11 cellular contexts compared by ENCODE assay signal in the genomic region with DNA sequence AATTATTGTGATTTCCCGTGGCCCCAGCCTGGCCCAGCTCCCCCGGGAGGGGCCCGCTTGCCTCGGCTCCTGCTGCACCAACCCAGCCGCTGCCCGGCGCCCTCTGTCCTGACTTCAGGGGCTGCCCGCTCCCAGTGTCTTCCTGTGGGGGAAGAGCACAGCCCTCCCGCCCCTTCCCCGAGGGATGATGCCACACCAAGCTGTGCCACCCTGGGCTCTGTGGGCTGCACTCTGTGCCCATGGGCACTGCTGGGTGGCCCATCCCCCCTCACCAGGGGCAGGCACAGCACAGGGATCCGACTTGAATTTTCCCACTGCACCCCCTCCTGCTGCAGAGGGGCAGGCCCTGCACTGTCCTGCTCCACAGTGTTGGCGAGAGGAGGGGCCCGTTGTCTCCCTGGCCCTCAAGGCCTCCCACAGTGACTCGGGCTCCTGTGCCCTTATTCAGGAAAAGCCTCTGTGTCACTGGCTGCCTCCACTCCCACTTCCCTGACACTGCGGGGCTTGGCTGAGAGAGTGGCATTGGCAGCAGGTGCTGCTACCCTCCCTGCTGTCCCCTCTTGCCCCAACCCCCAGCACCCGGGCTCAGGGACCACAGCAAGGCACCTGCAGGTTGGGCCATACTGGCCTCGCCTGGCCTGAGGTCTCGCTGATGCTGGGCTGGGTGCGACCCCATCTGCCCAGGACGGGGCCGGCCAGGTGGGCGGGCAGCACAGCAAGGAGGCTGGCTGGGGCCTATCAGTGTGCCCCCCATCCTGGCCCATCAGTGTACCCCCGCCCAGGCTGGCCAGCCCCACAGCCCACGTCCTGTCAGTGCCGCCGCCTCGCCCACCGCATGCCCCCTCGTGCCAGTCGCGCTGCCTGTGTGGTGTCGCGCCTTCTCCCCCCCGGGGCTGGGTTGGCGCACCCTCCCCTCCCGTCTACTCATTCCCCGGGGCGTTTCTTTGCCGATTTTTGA. TPM values are rescaled to one million over a fixed set of nuclear protein-coding genes. Genes with fewer than 3 reads are reported as not detected.
DNase-seq lines count a peak whose midpoint lies in the region; ATAC-seq and TF ChIP-seq lines count a peak whose summit lies in the region.
"Had no signal": no experiment of that assay in that cellular context is flagged by ENCODE, and none has a peak within 500 bp of the region (broad histone marks: within the 10 kb centered on the region; RNA-seq: fewer than 3 reads in every experiment).

No MANE protein-coding gene starts in this region.

- intact Hi-C loops in left cardiac atrium (cut with DNase I) (no loop called here), stomach (cut with DNase I; ENCODE audit: low total_unique reads) (no loop called here), PC-9 (cut with micrococcal nuclease; ENCODE audit: unreplicated experiment) (no loop called here)

- no peak overlapping the region for H3K9ac ChIP-seq in Karpas-422 (ENCODE audit: low read length)

- H4K20me1 ChIP-seq in Karpas-422 (ENCODE audit: insufficient read depth, low read depth, low read length) (no peaks in the 10 kb centered on the region), PC-9 (ENCODE audit: insufficient read depth) (no peaks in the 10 kb centered on the region)

- no peak for DNase-seq in Karpas-422
- no peak for DNase-seq in activated T-cell treated with anti-CD3 and anti-CD28 coated beads, Interleukin-2, amount 50 U/mL, for 72 hours
- peak; percentile 26 for DNase-seq in left cardiac atrium
- DNase-seq in stomach = no peak
- DNase-seq in PC-9 = no peak
- DNase-seq in stimulated activated CD4-positive, alpha-beta T cell treated with anti-CD3 and anti-CD28 coated beads, Interleukin-4, amount 100 ng/mL, for 1 hour = no peak
- DNase-seq: activated CD4-positive, CD25-positive, alpha-beta regulatory T cell treated with anti-CD3 and anti-CD28 coated beads, Interleukin-2, amount 50 U/mL, for 72 hours; dermis blood vessel endothelial cell; NCI-H526 had no signal

- peaks cover 25% of the 10 kb centered on the region for H3F3A ChIP-seq in PC-9 (ENCODE audit: insufficient read depth, low read depth)

- ATAC-seq in activated T-cell treated with anti-CD3 and anti-CD28 coated beads, Interleukin-2, amount 50 U/mL, for 72 hours (replicated peaks in 1 of 2) = no peak
- no peak for ATAC-seq in left cardiac atrium
- no peak for ATAC-seq in HG02870 (IDR thresholded peaks at IDR 0.05; ENCODE audit: unreplicated experiment)
- no peak for ATAC-seq in SK-N-SH treated with all-trans-retinoic acid at 6 μM for 48 hours

- CTCF ChIA-PET in PC-9 (lab: Charles Lee) = no interaction called here

- no TSS peak for BruUV-seq in PC-9 (replicated peaks; lab: Mats Ljungman, UMichigan)

- H3K4me3 Mint-ChIP-seq in activated T-cell treated with anti-CD3 and anti-CD28 coated beads, Interleukin-2, amount 50 U/mL, for 72 hours = peak overlapping the region; percentile 74 to 83

- TF ChIP-seq POLR2A in stomach (IDR thresholded peaks at IDR 0.05) = no peak

- H3K4me1 ChIP-seq in Karpas-422 (ENCODE audit: low read length) (peaks cover 39% of the 10 kb centered on the region), stomach (peaks cover 29 to 78% (median 41%) of the 10 kb centered on the region in 4 donors), PC-9 (replicated peaks; ENCODE audit: insufficient read depth) (peaks cover 24% of the 10 kb centered on the region)

- H3K4me2 ChIP-seq in Karpas-422 (ENCODE audit: low read depth, low read length, poor library complexity, severe bottlenecking) (no peak overlapping the region), PC-9 (no peak overlapping the region)

- H3K9me3 Mint-ChIP-seq in activated T-cell treated with anti-CD3 and anti-CD28 coated beads, Interleukin-2, amount 50 U/mL, for 72 hours = no peaks in the 10 kb centered on the region

- H3K27ac ChIP-seq in Karpas-422 (ENCODE audit: low read length) (peak overlapping the region; percentile 100; the same call in 1 of the 2 replicates), stomach (peak overlapping the region; percentile 11 to 99 (median 92)), PC-9 (no peak overlapping the region)

- H3K4me1 Mint-ChIP-seq in activated T-cell treated with anti-CD3 and anti-CD28 coated beads, Interleukin-2, amount 50 U/mL, for 72 hours (ENCODE audit: low read depth) = peaks cover 55% of the 10 kb centered on the region

- H3K4me3 ChIP-seq in Karpas-422 (ENCODE audit: low read length) (no peak overlapping the region), stomach (peak overlapping the region in 2 of 4 donors; percentile 24 to 35), PC-9 (no peak overlapping the region)

- H3K27me3 Mint-ChIP-seq in activated T-cell treated with anti-CD3 and anti-CD28 coated beads, Interleukin-2, amount 50 U/mL, for 72 hours (ENCODE audit: low read depth) = no peaks in the 10 kb centered on the region

- H3K9me3 ChIP-seq in Karpas-422 (ENCODE audit: low read length) (no peaks in the 10 kb centered on the region), stomach (no peaks in the 10 kb centered on the region), PC-9 (ENCODE audit: insufficient read depth, low read depth) (no peaks in the 10 kb centered on the region)

- POLR2A ChIA-PET in PC-9 (lab: Charles Lee; ENCODE audit: unreplicated experiment) = no interaction called here

- H3K27ac Mint-ChIP-seq in activated T-cell treated with anti-CD3 and anti-CD28 coated beads, Interleukin-2, amount 50 U/mL, for 72 hours = peak overlapping the region; percentile 88

- 77 to 88% (median 81%) methylated on average over 29 to 39 of the region's 39 CpGs for WGBS in stomach, 5 donors

- no peak overlapping the region for H2AFZ ChIP-seq in Karpas-422 (ENCODE audit: low read length)
- no peak overlapping the region for H2AFZ ChIP-seq in PC-9

- H3K9me2 ChIP-seq in Karpas-422 (replicated peaks; ENCODE audit: insufficient read depth, low read length) (no peaks in the 10 kb centered on the region), PC-9 (ENCODE audit: insufficient read depth) (no peaks in the 10 kb centered on the region)

- H3K79me2 ChIP-seq in Karpas-422 (ENCODE audit: low read length) (peaks cover 14% of the 10 kb centered on the region), PC-9 (ENCODE audit: low read depth) (peaks cover 14% of the 10 kb centered on the region)

- H3K27me3 ChIP-seq in Karpas-422 (ENCODE audit: low read length) = no peaks in the 10 kb centered on the region
- no peaks in the 10 kb centered on the region for H3K27me3 ChIP-seq in stomach
- no peaks in the 10 kb centered on the region for H3K27me3 ChIP-seq in PC-9 (ENCODE audit: insufficient read depth, low read depth)

- H3K36me3 Mint-ChIP-seq in activated T-cell treated with anti-CD3 and anti-CD28 coated beads, Interleukin-2, amount 50 U/mL, for 72 hours (ENCODE audit: insufficient read depth in 2 of 2) = peaks cover 6 to 18% of the 10 kb centered on the region in 2 donors

- H3K36me3 ChIP-seq in Karpas-422 (ENCODE audit: insufficient read depth, low read length) (peaks cover 6% of the 10 kb centered on the region), stomach (peaks cover 56 to 70% (median 69%) of the 10 kb centered on the region in 4 donors), PC-9 (ENCODE audit: low read depth) (peaks cover 4% of the 10 kb centered on the region; the same call in 1 of the 2 replicates)

- no peak for TF ChIP-seq CTCF in stomach (IDR thresholded peaks at IDR 0.05)
- TF ChIP-seq CTCF in PC-9 (conservative IDR thresholded peaks at IDR 0.05) = no peak

- no peak for TF ChIP-seq EP300 in stomach (IDR thresholded peaks at IDR 0.05)

TF ChIP-seq in SK-N-SH treated with all-trans-retinoic acid at 6 μM for 48 hours, 23 proteins besides CTCF, POLR2A, EP300 and RAD21:
- TF ChIP-seq SNAI2 (CRISPR knock-in tag; IDR thresholded peaks at IDR 0.05) (no peak), ZNF565 (CRISPR knock-in tag; conservative IDR thresholded peaks at IDR 0.05; ENCODE audit: low read depth) (no peak), ZFP30 (CRISPR knock-in tag; IDR thresholded peaks at IDR 0.05) (no peak), TOX (CRISPR knock-in tag; IDR thresholded peaks at IDR 0.05; ENCODE audit: borderline replicate concordance) (no peak), BACH2 (CRISPR knock-in tag; IDR thresholded peaks at IDR 0.05; ENCODE audit: borderline replicate concordance) (no peak), PPARA (CRISPR knock-in tag; IDR thresholded peaks at IDR 0.05; ENCODE audit: borderline replicate concordance) (no peak), ZNF70 (CRISPR knock-in tag; IDR thresholded peaks at IDR 0.05) (no peak)
- TF ChIP-seq, protein P1, sequence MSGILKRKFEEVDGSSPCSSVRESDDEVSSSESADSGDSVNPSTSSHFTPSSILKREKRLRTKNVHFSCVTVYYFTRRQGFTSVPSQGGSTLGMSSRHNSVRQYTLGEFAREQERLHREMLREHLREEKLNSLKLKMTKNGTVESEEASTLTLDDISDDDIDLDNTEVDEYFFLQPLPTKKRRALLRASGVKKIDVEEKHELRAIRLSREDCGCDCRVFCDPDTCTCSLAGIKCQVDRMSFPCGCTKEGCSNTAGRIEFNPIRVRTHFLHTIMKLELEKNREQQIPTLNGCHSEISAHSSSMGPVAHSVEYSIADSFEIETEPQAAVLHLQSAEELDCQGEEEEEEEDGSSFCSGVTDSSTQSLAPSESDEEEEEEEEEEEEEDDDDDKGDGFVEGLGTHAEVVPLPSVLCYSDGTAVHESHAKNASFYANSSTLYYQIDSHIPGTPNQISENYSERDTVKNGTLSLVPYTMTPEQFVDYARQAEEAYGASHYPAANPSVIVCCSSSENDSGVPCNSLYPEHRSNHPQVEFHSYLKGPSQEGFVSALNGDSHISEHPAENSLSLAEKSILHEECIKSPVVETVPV (CRISPR knock-in tag; IDR thresholded peaks at IDR 0.05) = no peak

RNA-seq across cellular contexts. Expression of a gene that starts 3.3 kb away (rescaled TPM):
- 31.3 and 91.8 TPM in 2 replicates for total RNA-seq in Karpas-422 (2014; rRNA removed; shearing (Covaris generic); ENCODE audit: low replicate concordance)
- 10 to 100 TPM; 78.5 to 90.9 TPM for total RNA-seq in activated T-cell treated with anti-CD3 and anti-CD28 coated beads, Interleukin-2, amount 50 U/mL, for 72 hours
- total RNA-seq in left cardiac atrium = 10 to 100 TPM; 22.1 to 22.6 TPM
- total RNA-seq in stomach = 10 to 100 TPM; 24.6 to 96.4 (median 42.6) TPM
- 10 to 100 TPM; 18.5 to 61.3 (median 30.9) TPM for polyA plus RNA-seq in stomach
- 79.6 and 93.2 TPM in 2 replicates for total RNA-seq in PC-9 (2021)

RNA-seq across cellular contexts. Expression of a gene that starts 17.5 kb away (rescaled TPM):
- 0.61 and 0.82 TPM in 2 replicates for total RNA-seq in Karpas-422 (2014; rRNA removed; shearing (Covaris generic); ENCODE audit: low replicate concordance)
- total RNA-seq in activated T-cell treated with anti-CD3 and anti-CD28 coated beads, Interleukin-2, amount 50 U/mL, for 72 hours = 10 to 100 TPM; 13.3 to 20.3 TPM
- total RNA-seq in left cardiac atrium (10 to 100 TPM; 18.1 to 22.2 TPM), stomach (100 to 1,000 TPM in 3 of 5 donors, 10 to 100 TPM in 2; 23.5 to 217 (median 103) TPM), PC-9 (2021) (97.8 and 124 TPM in 2 replicates)
- polyA plus RNA-seq in stomach = 10 to 100 TPM; 18.8 to 34.3 (median 22.6) TPM

RNA-seq across cellular contexts. Expression of a gene that starts 19.5 kb away (rescaled TPM):
- total RNA-seq in Karpas-422 (2014; rRNA removed; shearing (Covaris generic); ENCODE audit: low replicate concordance) = 94.7 and 190 TPM in 2 replicates
- 100 to 1,000 TPM; 379 to 422 TPM for total RNA-seq in activated T-cell treated with anti-CD3 and anti-CD28 coated beads, Interleukin-2, amount 50 U/mL, for 72 hours
- total RNA-seq in left cardiac atrium (10 to 100 TPM; 51.6 to 52.6 TPM), stomach (100 to 1,000 TPM in 4 of 5 donors, 10 to 100 TPM in 1; 53.8 to 266 (median 131) TPM), PC-9 (2021) (76.7 and 102 TPM in 2 replicates)
- polyA plus RNA-seq in stomach = 10 to 100 TPM; 44.0 to 59.4 (median 46.5) TPM
